ENCODE assay signal across 7 cellular contexts in genomic region chr1:29565490-29565889, GRCh38.
"Had no signal": no experiment of that assay in that cellular context is flagged by ENCODE, and none has a peak within 500 bp of the region (broad histone marks: within the 10 kb centered on the region; RNA-seq: fewer than 3 reads in every experiment).

No MANE protein-coding gene starts in this region.

- H3K4me3 ChIP-seq: GM23248, HAP-1 had no signal

- H2AFZ ChIP-seq: GM23248 had no signal

- H3K4me1 Mint-ChIP-seq: IgD-negative memory B cell had no signal

- H3K4me1 ChIP-seq: HAP-1 had no signal

- H3K27ac Mint-ChIP-seq: IgD-negative memory B cell had no signal

- H3K27me3 Mint-ChIP-seq: IgD-negative memory B cell had no signal

- H3K4me3 Mint-ChIP-seq: IgD-negative memory B cell had no signal

- DNase-seq: GM23248, GOT3, H7, KBM-7 had no signal

- ATAC-seq: HCT116 had no signal

- H3K36me3 ChIP-seq: HAP-1 had no signal

- H3K27ac ChIP-seq: GM23248 had no signal

- H3K9ac ChIP-seq: GM23248 had no signal
